9 cellular contexts compared by ENCODE assay signal in genomic region chr4:39354178-39354503, GRCh38. TPM values are rescaled to one million over a fixed set of nuclear protein-coding genes. Genes with fewer than 3 reads are reported as not detected.
DNase-seq lines count a peak whose midpoint lies in the region; ATAC-seq and TF ChIP-seq lines count a peak whose summit lies in the region.
"Had no signal": no experiment of that assay in that cellular context is flagged by ENCODE, and none has a peak within 500 bp of the region (broad histone marks: within the 10 kb centered on the region; RNA-seq: fewer than 3 reads in every experiment).

No MANE protein-coding gene starts in this region.

- TF ChIP-seq CTCF in BJ (IDR thresholded peaks at IDR 0.05; ENCODE audit: insufficient read depth, low read depth, low read length) = no peak
- TF ChIP-seq CTCF in nephron progenitor cell (IDR thresholded peaks at IDR 0.05) = no peak

- H3K9me3 Mint-ChIP-seq in nephron progenitor cell = peaks cover 18% of the 10 kb centered on the region

- H3K27ac ChIP-seq in duodenal mucosa (ENCODE audit: low read depth, low read length) = peak overlapping the region; percentile 87

- peak overlapping the region; percentile 54 to 90 for H3K9ac ChIP-seq in duodenal mucosa (ENCODE audit: low read depth in 1 of 2, low read length in 2 of 2)

- CTCF ChIA-PET in BJ (lab: Yijun Ruan, JAX) = no interaction called here

- H3K27me3 ChIP-seq in BJ (ENCODE audit: control insufficient read depth, insufficient read depth, low read length) = no peaks in the 10 kb centered on the region
- no peaks in the 10 kb centered on the region for H3K27me3 ChIP-seq in MG63
- H3K27me3 ChIP-seq in duodenal mucosa (ENCODE audit: control insufficient read depth in 1 of 2, insufficient read depth in 2 of 2, low read length in 2 of 2) = no peaks in the 10 kb centered on the region

- peaks cover 32% of the 10 kb centered on the region for H3K4me1 Mint-ChIP-seq in nephron progenitor cell

- H3K36me3 Mint-ChIP-seq in nephron progenitor cell (ENCODE audit: low read depth) = peaks cover 40% of the 10 kb centered on the region

- peak overlapping the region; percentile 61 for H3K4me3 Mint-ChIP-seq in nephron progenitor cell

- POLR2A ChIA-PET in BJ (lab: Charles Lee) = no interaction called here

- H3K36me3 ChIP-seq in BJ (ENCODE audit: control insufficient read depth, insufficient read depth, low read length) (0 out of 2 replicates have a peak, but pooled peaks cover 1% of the 10 kb centered on the region), MG63 (peaks cover 17% of the 10 kb centered on the region), duodenal mucosa (ENCODE audit: control insufficient read depth in 1 of 2, insufficient read depth in 2 of 2, low read length in 2 of 2) (peaks cover 0 to 16% of the 10 kb centered on the region in 2 donors)

- H3K27me3 Mint-ChIP-seq in nephron progenitor cell (ENCODE audit: low read depth, poor library complexity) = peaks cover 4% of the 10 kb centered on the region

- ATAC-seq in HG02938 (IDR thresholded peaks at IDR 0.05; ENCODE audit: unreplicated experiment) (no peak), GM21360 (IDR thresholded peaks at IDR 0.05; ENCODE audit: unreplicated experiment) (no peak), HG02885 (IDR thresholded peaks at IDR 0.05; ENCODE audit: poor library complexity, unreplicated experiment) (no peak)

- peaks cover 17 to 19% of the 10 kb centered on the region in 2 donors for H3K4me1 ChIP-seq in duodenal mucosa (ENCODE audit: control insufficient read depth in 1 of 2, insufficient read depth in 2 of 2, low read length in 2 of 2)

- H3K4me3 ChIP-seq in BJ (ENCODE audit: low read depth, low read length) (peak overlapping the region; percentile 30; the same call in 1 of the 2 replicates), MG63 (peak overlapping the region; percentile 31), duodenal mucosa (ENCODE audit: low read depth in 1 of 2, low read length in 2 of 2) (peak overlapping the region; percentile 57 to 78)

- DNase-seq in BJ (ENCODE audit: low read depth) (no peak), MG63 (no peak), nephron progenitor cell (no peak), SIG-M5 treated with dmso at 0.1 percent for 504 hours (lab: John Stamatoyannopoulos, UW; ENCODE audit: unreplicated experiment) (no peak)
- DNase-seq: KG1 had no signal

- H3K27ac Mint-ChIP-seq in nephron progenitor cell = peak overlapping the region; percentile 97

- H3K9me3 ChIP-seq in MG63 (no peaks in the 10 kb centered on the region), duodenal mucosa (ENCODE audit: control insufficient read depth in 1 of 2, low read length in 2 of 2) (no peaks in the 10 kb centered on the region)

RNA-seq across cellular contexts. Expression of gene RFC1, which starts 12.0 kb away (rescaled TPM):
- 18.1 and 32.6 TPM in 2 replicates for polyA plus RNA-seq in BJ (2011; rRNA removed)
- 23.9 and 24.1 TPM in 2 replicates for polyA minus RNA-seq in BJ (2011; rRNA and poly(A)+ RNA removed)
- 35.6 and 46.0 TPM in 2 replicates for total RNA-seq in MG63 (2014; rRNA removed; shearing (Covaris generic); ENCODE audit: low replicate concordance)

RNA-seq across cellular contexts. Expression of gene KLB, which starts 52.6 kb away (rescaled TPM):
- polyA plus RNA-seq in BJ (2011; rRNA removed) = not detected in 2 replicates
- polyA minus RNA-seq in BJ (2011; rRNA and poly(A)+ RNA removed) = not detected in 2 replicates
- not detected in 2 replicates for total RNA-seq in MG63 (2014; rRNA removed; shearing (Covaris generic); ENCODE audit: low replicate concordance)
